ENCODE assay signal across 32 cellular contexts in genomic region chr1:170618418-170618817, GRCh38. TPM values are rescaled to one million over a fixed set of nuclear protein-coding genes. Genes with fewer than 3 reads are reported as not detected.
DNase-seq lines count a peak whose midpoint lies in the region; ATAC-seq, FAIRE-seq and TF ChIP-seq lines count a peak whose summit lies in the region.
"Had no signal": no experiment of that assay in that cellular context is flagged by ENCODE, and none has a peak within 500 bp of the region (broad histone marks: within the 10 kb centered on the region; RNA-seq: fewer than 3 reads in every experiment).

No MANE protein-coding gene starts in this region.

- no peak overlapping the region for H3K4me3 Mint-ChIP-seq in astrocyte (ENCODE audit: unreplicated experiment)
- H3K4me3 Mint-ChIP-seq: B cell; brain; CD8-positive, alpha-beta T cell; naive B cell had no signal

- ATAC-seq in left ventricle myocardium superior (peak; percentile 67), GM21786 (IDR thresholded peaks at IDR 0.05; ENCODE audit: unreplicated experiment) (no peak), GM19455 (IDR thresholded peaks at IDR 0.05; ENCODE audit: unreplicated experiment) (no peak)
- ATAC-seq: A549; CD8-positive, alpha-beta T cell; gastroesophageal sphincter; left lung had no signal

- FAIRE-seq in astrocyte (lab: Jason Lieb, UNC), result peak; percentile 82
- FAIRE-seq: A549, colon had no signal

- no peaks in the 10 kb centered on the region for H3K9me3 Mint-ChIP-seq in astrocyte (ENCODE audit: unreplicated experiment)
- H3K9me3 Mint-ChIP-seq: CD8-positive, alpha-beta T cell had no signal

- H3K4me3 ChIP-seq in right atrium auricular region, result no peak overlapping the region
- H3K4me3 ChIP-seq in astrocyte (ENCODE audit: insufficient read depth, low read depth, low read length), result no peak overlapping the region
- no peak overlapping the region for H3K4me3 ChIP-seq in fibroblast of the aortic adventitia (ENCODE audit: low read depth, low read length)
- H3K4me3 ChIP-seq: A549, gastroesophageal sphincter, left lung, skin epidermis, stomach, upper lobe of left lung had no signal

- H3K4me1 Mint-ChIP-seq in astrocyte (ENCODE audit: low read depth, unreplicated experiment), result peaks cover 4% of the 10 kb centered on the region
- H3K4me1 Mint-ChIP-seq: B cell, naive B cell had no signal

- no peak overlapping the region for H3K9ac ChIP-seq in astrocyte (ENCODE audit: low read length)

- H3K27ac ChIP-seq in right atrium auricular region, result no peak overlapping the region
- H3K27ac ChIP-seq in astrocyte (ENCODE audit: low read depth, low read length), result no peak overlapping the region
- H3K27ac ChIP-seq: A549, gastroesophageal sphincter, left lung, stomach, upper lobe of left lung, VCaP had no signal

- no peaks in the 10 kb centered on the region for H3K79me2 ChIP-seq in astrocyte (ENCODE audit: insufficient read depth, low read length)

- TF ChIP-seq CTCF in right atrium auricular region (IDR thresholded peaks at IDR 0.05) (no peak), astrocyte (IDR thresholded peaks at IDR 0.05; ENCODE audit: insufficient read depth, low read depth, low read length) (no peak), fibroblast of the aortic adventitia (IDR thresholded peaks at IDR 0.05; ENCODE audit: insufficient read depth, low read length) (no peak)

- no peak overlapping the region for H3K27ac Mint-ChIP-seq in astrocyte (ENCODE audit: unreplicated experiment)
- H3K27ac Mint-ChIP-seq: B cell; CD8-positive, alpha-beta T cell; naive B cell had no signal

- no peak for DNase-seq in left ventricle myocardium superior
- DNase-seq in right atrium auricular region (ENCODE audit: low spot score), result no peak
- peak; percentile 35 for DNase-seq in astrocyte (ENCODE audit: low read depth)
- peak; percentile 33 for DNase-seq in fibroblast of the aortic adventitia (ENCODE audit: low read depth)
- peak; percentile 59 for DNase-seq in superior temporal gyrus (ENCODE audit: extremely low spot score)
- no peak for DNase-seq in GM19240 (ENCODE audit: insufficient read length, low spot score)
- DNase-seq: activated CD4-positive, alpha-beta T cell treated with anti-CD3 and anti-CD28 coated beads for 4 hours; activated CD8-positive, alpha-beta memory T cell treated with anti-CD3 and anti-CD28 coated beads for 24 hours; activated gamma-delta T cell; activated T-cell treated with anti-CD3 and anti-CD28 coated beads, Interleukin-2, amount 50 U/mL, for 1 hour; CD8-positive, alpha-beta T cell; effector memory CD4-positive, alpha-beta T cell; hippocampal formation; left lung; naive B cell; NCI-H1048; NCI-H1694; NCI-H510A; SHP77 treated with DMSO at 0.1 percent for 48 hours; stomach; SW 1271; T-helper 9 cell; upper lobe of left lung had no signal

- no peaks in the 10 kb centered on the region for H3K27me3 Mint-ChIP-seq in astrocyte (ENCODE audit: low read depth, unreplicated experiment)
- H3K27me3 Mint-ChIP-seq: B cell had no signal

- intact Hi-C loops in left ventricle myocardium superior (cut with micrococcal nuclease), result no loop called here

- H3K27me3 ChIP-seq in right atrium auricular region (no peaks in the 10 kb centered on the region), astrocyte (ENCODE audit: insufficient read depth, low read length) (no peaks in the 10 kb centered on the region)
- H3K27me3 ChIP-seq: gastroesophageal sphincter, left lung, stomach, upper lobe of left lung had no signal

- no peaks in the 10 kb centered on the region for H4K20me1 ChIP-seq in astrocyte (ENCODE audit: insufficient read depth, low read length)

- H3K36me3 Mint-ChIP-seq in astrocyte (ENCODE audit: low read depth, unreplicated experiment), result no peaks in the 10 kb centered on the region
- H3K36me3 Mint-ChIP-seq: brain; CD8-positive, alpha-beta T cell; naive B cell had no signal

- H2AFZ ChIP-seq in astrocyte (ENCODE audit: low read depth, low read length), result no peak overlapping the region

- H3K36me3 ChIP-seq in right atrium auricular region (no peaks in the 10 kb centered on the region), astrocyte (ENCODE audit: insufficient read depth, low read length) (no peaks in the 10 kb centered on the region)
- H3K36me3 ChIP-seq: gastroesophageal sphincter, left lung, stomach, upper lobe of left lung had no signal

- no peaks in the 10 kb centered on the region for H3K4me1 ChIP-seq in right atrium auricular region
- peaks cover 14% of the 10 kb centered on the region for H3K4me1 ChIP-seq in astrocyte (ENCODE audit: insufficient read depth, low read length)
- H3K4me1 ChIP-seq: A549, gastroesophageal sphincter, left lung, stomach, upper lobe of left lung had no signal

- H3K4me2 ChIP-seq in astrocyte (ENCODE audit: low read length), result no peak overlapping the region
- H3K4me2 ChIP-seq: A549 had no signal

- H3K9me3 ChIP-seq in right atrium auricular region (no peaks in the 10 kb centered on the region), astrocyte (ENCODE audit: insufficient read depth, low read depth, low read length) (no peaks in the 10 kb centered on the region)
- H3K9me3 ChIP-seq: A549, left lung, upper lobe of left lung had no signal

RNA-seq across cellular contexts. Expression of gene PRRX1, which starts 45.5 kb away (rescaled TPM):
- total RNA-seq in left ventricle myocardium superior (36.5 TPM), right atrium auricular region (10 to 100 TPM; 23.9 to 55.1 TPM), astrocyte (1.3 and 2.6 TPM in 2 replicates), fibroblast of the aortic adventitia (ENCODE audit: low replicate concordance) (411 and 679 TPM in 2 replicates)
- total RNA-seq: B cell; CD8-positive, alpha-beta T cell had no signal

Comparison
In these comparisons a context has a peak if more than half of its experiments do, and no peak if none do; other contexts are left out.
1. DNase-seq: peak in astrocyte (single experiment), fibroblast of the aortic adventitia (single experiment) and superior temporal gyrus (single experiment); none in left ventricle myocardium superior (single experiment), right atrium auricular region (single experiment) and GM19240 (single experiment).